Comparison of ENCODE assay signal across 8 cellular contexts in the genomic region with DNA sequence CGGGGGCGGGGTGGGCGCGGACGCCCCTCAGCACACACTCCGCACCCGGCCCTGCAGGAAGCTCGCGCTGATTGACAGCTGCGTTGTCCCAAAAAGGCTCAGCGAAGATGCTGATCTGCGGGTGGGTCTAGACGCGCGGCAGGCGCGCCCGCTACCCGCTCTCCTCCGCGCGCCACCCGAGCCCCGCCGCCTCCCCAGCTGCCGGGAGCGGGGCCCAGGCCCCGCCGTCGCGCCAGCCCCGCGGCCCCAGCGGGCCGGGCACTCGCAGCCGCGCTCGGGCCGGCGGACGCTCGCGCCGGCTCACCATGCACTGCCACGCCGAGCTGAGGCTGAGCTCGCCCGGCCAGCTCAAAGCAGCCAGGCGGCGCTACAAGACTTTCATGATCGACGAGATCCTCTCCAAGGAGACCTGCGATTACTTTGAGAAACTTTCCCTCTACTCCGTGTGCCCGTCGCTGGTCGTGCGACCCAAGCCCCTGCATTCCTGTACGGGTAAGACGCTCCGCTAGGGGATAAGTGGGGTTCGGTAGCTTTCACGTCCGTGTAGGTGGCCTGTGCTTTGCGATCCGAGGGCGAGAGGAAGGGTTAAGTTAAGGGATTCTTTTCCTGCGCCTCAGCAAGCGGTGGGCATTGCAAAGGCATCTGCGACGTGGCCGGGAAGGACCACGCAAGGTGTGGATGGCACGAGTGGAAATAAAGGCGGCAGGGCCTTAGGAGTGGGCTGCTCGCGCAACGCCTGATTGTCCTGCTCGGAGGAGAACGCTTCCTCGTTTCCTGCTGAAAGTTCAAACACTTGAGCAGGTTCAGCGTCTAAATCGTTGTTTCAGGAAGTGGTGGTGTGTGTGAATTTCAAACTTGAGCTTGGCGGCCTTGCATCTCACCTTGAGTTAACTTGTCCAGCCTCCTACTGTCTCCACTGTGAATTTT. TPM values are rescaled to one million over a fixed set of nuclear protein-coding genes. Genes with fewer than 3 reads are reported as not detected.
DNase-seq lines count a peak whose midpoint lies in the region; ATAC-seq, FAIRE-seq and TF ChIP-seq lines count a peak whose summit lies in the region.

A gene with protein sequence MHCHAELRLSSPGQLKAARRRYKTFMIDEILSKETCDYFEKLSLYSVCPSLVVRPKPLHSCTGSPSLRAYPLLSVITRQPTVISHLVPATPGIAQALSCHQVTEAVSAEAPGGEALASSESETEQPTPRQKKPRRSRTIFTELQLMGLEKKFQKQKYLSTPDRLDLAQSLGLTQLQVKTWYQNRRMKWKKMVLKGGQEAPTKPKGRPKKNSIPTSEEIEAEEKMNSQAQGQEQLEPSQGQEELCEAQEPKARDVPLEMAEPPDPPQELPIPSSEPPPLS (plus strand): TSS at position 118 of the 927 bp plus-strand sequence. CDS start 188 bp downstream, at position 306.

- no peak within 1 kb of the TSS for H3K9ac ChIP-seq in HepG2 (ENCODE audit: insufficient read depth, low read depth, low read length)

- BruUV-seq in HepG2 (replicated peaks; lab: Mats Ljungman, UMichigan) = no TSS peak

- CTCF ChIA-PET in HepG2 (lab: Yijun Ruan, JAX; ENCODE audit: low intra/inter-chr PET ratio, low total read pairs) = interaction anchor here (0.7 to 1.4 kb wide), 3 partner anchors 12 to 375 kb away, joined by 3 to 8 read pairs (median 5); no protein-coding TSS in a partner anchor

- H3K9me3 ChIP-seq in HepG2 (ENCODE audit: low read length) = no peaks in the 10 kb centered on the region

- in situ Hi-C loops in HepG2 (cut with HindIII; ENCODE audit: extremely low pct_ligation_motif_present, low pct_unique_long_range_greater_than_20kb) = loop anchor here (5.0 kb wide), 1 partner anchor 321 kb away; no protein-coding TSS in a partner anchor

- peaks cover 10 to 82% of the 10 kb centered on the region in 2 experiments for H3K27me3 ChIP-seq in HepG2 (ENCODE audit: control insufficient read depth in 1 of 2, insufficient read depth in 2 of 2, low read length in 2 of 2)

- TF ChIP-seq EP300 in HepG2 (IDR thresholded peaks at IDR 0.05; ENCODE audit: low read depth in 2 of 2, low read length in 2 of 2) (no peak), HepG2 (CRISPR knock-in tag; IDR thresholded peaks at IDR 0.05; ENCODE audit: borderline replicate concordance) (no peak)

- H3K27ac Mint-ChIP-seq in stimulated activated naive CD8-positive, alpha-beta T cell treated with anti-CD3 and anti-CD28 coated beads, Interleukin-15, Interleukin-2, amounts not matched to agents 100 ng/mL and 50 ng/mL, for 24 hours = no peak within 1 kb of the TSS

- peaks cover 32% of the 10 kb centered on the region for H3K4me1 Mint-ChIP-seq in stimulated activated naive CD8-positive, alpha-beta T cell treated with anti-CD3 and anti-CD28 coated beads, Interleukin-15, Interleukin-2, amounts not matched to agents 100 ng/mL and 50 ng/mL, for 24 hours (ENCODE audit: low read depth)

- no peaks in the 10 kb centered on the region for H3K4me1 ChIP-seq in HepG2 (ENCODE audit: insufficient read depth, low read length)

- no peak for FAIRE-seq in HepG2 (lab: Jason Lieb, UNC)

- no peak within 1 kb of the TSS for H3K4me3 ChIP-seq in AG10803 (ENCODE audit: low read length)
- H3K4me3 ChIP-seq in coronary artery = peak within 1 kb of the TSS; percentile 58
- H3K4me3 ChIP-seq in HepG2 (replicated peaks in 1 of 3; ENCODE audit: insufficient read depth in 1 of 3, low read depth in 2 of 3, low read length in 3 of 3) = peak within 1 kb of the TSS in 2 of 3 experiments; percentile 37 to 48; a peak in 2 of 6 replicates

- H3K4me2 ChIP-seq in HepG2 (ENCODE audit: low read depth, low read length) = peak within 1 kb of the TSS; percentile 61

- no peaks in the 10 kb centered on the region for H3K36me3 ChIP-seq in HepG2 (replicated peaks in 1 of 2; ENCODE audit: control insufficient read depth in 1 of 2, insufficient read depth in 2 of 2, low read length in 2 of 2)

- POLR2A ChIA-PET in HepG2 (lab: Yijun Ruan, JAX) = no interaction called here

- peak within 1 kb of the TSS; percentile 73 for H3K4me3 Mint-ChIP-seq in stimulated activated naive CD8-positive, alpha-beta T cell treated with anti-CD3 and anti-CD28 coated beads, Interleukin-15, Interleukin-2, amounts not matched to agents 100 ng/mL and 50 ng/mL, for 24 hours

- TF ChIP-seq CTCF in AG10803 (conservative IDR thresholded peaks at IDR 0.05; ENCODE audit: low read length) = peak; percentile 38
- TF ChIP-seq CTCF in coronary artery (IDR thresholded peaks at IDR 0.05) = no peak
- TF ChIP-seq CTCF in HepG2 (CRISPR knock-in tag; IDR thresholded peaks at IDR 0.05) = peak; percentile 83

- TF ChIP-seq POLR2A in HepG2 (IDR thresholded peaks at IDR 0.05; ENCODE audit: insufficient read depth in 1 of 2, low read depth in 2 of 2, low read length in 2 of 2) = no peak

- peak; percentile 40 for DNase-seq in AG10803 (ENCODE audit: low read depth)
- peak; percentile 9 for DNase-seq in RKO (ENCODE audit: low spot score)
- DNase-seq in coronary artery (ENCODE audit: low spot score) = no peak
- peak; percentile 33 for DNase-seq in HepG2 (ENCODE audit: low spot score)
- DNase-seq in activated effector memory CD4-positive, alpha-beta T cell treated with Interleukin-2 at 50 U/mL for 16 hours = no peak

- peaks cover 83% of the 10 kb centered on the region for H3K27me3 Mint-ChIP-seq in stimulated activated naive CD8-positive, alpha-beta T cell treated with anti-CD3 and anti-CD28 coated beads, Interleukin-15, Interleukin-2, amounts not matched to agents 100 ng/mL and 50 ng/mL, for 24 hours

- WGBS in HepG2 (ENCODE audit: low lambda C conversion rate) = 24% methylated on average over 31 of the region's 85 CpGs

- peak; percentile 64 for TF ChIP-seq RAD21 in HepG2 (CRISPR knock-in tag; IDR thresholded peaks at IDR 0.05)

- no peaks in the 10 kb centered on the region for H3K79me2 ChIP-seq in HepG2 (ENCODE audit: insufficient read depth, low read length)

- H3K27ac ChIP-seq in coronary artery = no peak within 1 kb of the TSS
- no peak within 1 kb of the TSS for H3K27ac ChIP-seq in HepG2 (ENCODE audit: extremely low read length, insufficient read depth, low read length)

- H3K9me3 Mint-ChIP-seq in stimulated activated naive CD8-positive, alpha-beta T cell treated with anti-CD3 and anti-CD28 coated beads, Interleukin-15, Interleukin-2, amounts not matched to agents 100 ng/mL and 50 ng/mL, for 24 hours = no peaks in the 10 kb centered on the region

- no peaks in the 10 kb centered on the region for H3K36me3 Mint-ChIP-seq in stimulated activated naive CD8-positive, alpha-beta T cell treated with anti-CD3 and anti-CD28 coated beads, Interleukin-15, Interleukin-2, amounts not matched to agents 100 ng/mL and 50 ng/mL, for 24 hours (ENCODE audit: low read depth)

- peak; percentile 63 for ATAC-seq in GM18868 (IDR thresholded peaks at IDR 0.05; ENCODE audit: unreplicated experiment)
- ATAC-seq in HepG2 = peak; percentile 88
- ATAC-seq in HG03159 (IDR thresholded peaks at IDR 0.05; ENCODE audit: unreplicated experiment) = no peak

- H4K20me1 ChIP-seq in HepG2 (ENCODE audit: insufficient read depth, low read length) = 0 out of 2 replicates have a peak, but pooled peaks cover 5% of the 10 kb centered on the region

- intact Hi-C loops in HepG2 (cut with micrococcal nuclease; ENCODE audit: unreplicated experiment) = loop anchor here (2.0 to 5.0 kb wide), 3 partner anchors 197 to 376 kb away; no protein-coding TSS in a partner anchor

- H2AFZ ChIP-seq in HepG2 (ENCODE audit: low read length) = no peak within 1 kb of the TSS

TF ChIP-seq in HepG2, 621 proteins besides CTCF, POLR2A, EP300 and RAD21 (continues in another document):
- TF ChIP-seq, protein P1, sequence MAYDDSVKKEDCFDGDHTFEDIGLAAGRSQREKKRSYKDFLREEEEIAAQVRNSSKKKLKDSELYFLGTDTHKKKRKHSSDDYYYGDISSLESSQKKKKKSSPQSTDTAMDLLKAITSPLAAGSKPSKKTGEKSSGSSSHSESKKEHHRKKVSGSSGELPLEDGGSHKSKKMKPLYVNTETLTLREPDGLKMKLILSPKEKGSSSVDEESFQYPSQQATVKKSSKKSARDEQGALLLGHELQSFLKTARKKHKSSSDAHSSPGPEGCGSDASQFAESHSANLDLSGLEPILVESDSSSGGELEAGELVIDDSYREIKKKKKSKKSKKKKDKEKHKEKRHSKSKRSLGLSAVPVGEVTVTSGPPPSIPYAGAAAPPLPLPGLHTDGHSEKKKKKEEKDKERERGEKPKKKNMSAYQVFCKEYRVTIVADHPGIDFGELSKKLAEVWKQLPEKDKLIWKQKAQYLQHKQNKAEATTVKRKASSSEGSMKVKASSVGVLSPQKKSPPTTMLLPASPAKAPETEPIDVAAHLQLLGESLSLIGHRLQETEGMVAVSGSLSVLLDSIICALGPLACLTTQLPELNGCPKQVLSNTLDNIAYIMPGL (CRISPR knock-in tag; IDR thresholded peaks at IDR 0.05; ENCODE audit: borderline replicate concordance in 1 of 2, low read depth in 1 of 2) = 0 out of 4 replicates have a peak, but pooled peaks of 1 of the 2 experiments have one; percentile 28
- TF ChIP-seq, protein P2, sequence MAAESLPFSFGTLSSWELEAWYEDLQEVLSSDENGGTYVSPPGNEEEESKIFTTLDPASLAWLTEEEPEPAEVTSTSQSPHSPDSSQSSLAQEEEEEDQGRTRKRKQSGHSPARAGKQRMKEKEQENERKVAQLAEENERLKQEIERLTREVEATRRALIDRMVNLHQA (CRISPR knock-in tag; IDR thresholded peaks at IDR 0.05) = no peak

RNA-seq across cellular contexts. Expression of the gene that starts here (rescaled TPM):
- not detected in 2 replicates for total RNA-seq in HepG2 (2016; rRNA removed; fragmentation: Illumina TruSeq; extraction: Trizol)
- not detected in 2 replicates for total RNA-seq in HepG2 (2016; cell fraction: cytosol; rRNA removed; fragmentation: Illumina TruSeq; extraction: Trizol; ENCODE audit: low read depth)
- total RNA-seq in HepG2 (2016; cell fraction: insoluble cytoplasmic fraction; rRNA removed; fragmentation: Illumina TruSeq; extraction: Trizol) = not detected in 2 replicates
- total RNA-seq in HepG2 (2016; cell fraction: membrane; rRNA removed; fragmentation: Illumina TruSeq; extraction: Trizol) = not detected in 2 replicates
- total RNA-seq in HepG2 (2016; cell fraction: nucleus; rRNA removed; fragmentation: Illumina TruSeq; extraction: Trizol) = not detected in 2 replicates
- polyA plus RNA-seq in HepG2 (2011; rRNA removed) = not detected in 2 replicates
- polyA plus RNA-seq in HepG2 (2011; cell fraction: cytosol; rRNA removed) = not detected in 2 replicates
- not detected in 2 replicates for polyA plus RNA-seq in HepG2 (2011; cell fraction: nucleus; rRNA removed)
- not detected in 2 replicates for polyA plus RNA-seq in HepG2 (2012)
- polyA plus RNA-seq in HepG2 (2016; cell fraction: cytosol; fragmentation: Illumina TruSeq; extraction: Trizol; ENCODE audit: low read depth) = not detected in 2 replicates
- not detected in 2 replicates for polyA plus RNA-seq in HepG2 (2016; cell fraction: insoluble cytoplasmic fraction; fragmentation: Illumina TruSeq; extraction: Trizol; ENCODE audit: low read depth)
- polyA plus RNA-seq in HepG2 (2016; cell fraction: membrane; fragmentation: Illumina TruSeq; extraction: Trizol; ENCODE audit: low read depth) = not detected in 2 replicates
- polyA plus RNA-seq in HepG2 (2016; cell fraction: nucleus; fragmentation: Illumina TruSeq; extraction: Trizol; ENCODE audit: insufficient read depth, low read depth) = not detected in 2 replicates
- polyA minus RNA-seq in HepG2 (2011; rRNA and poly(A)+ RNA removed; ENCODE audit: low replicate concordance) = 0.16 TPM in 1 of 2 replicates, not detected in the other
- not detected in 2 replicates for polyA minus RNA-seq in HepG2 (2011; cell fraction: cytosol; rRNA and poly(A)+ RNA removed)
- not detected in 2 replicates for polyA minus RNA-seq in HepG2 (2011; cell fraction: nucleus; rRNA and poly(A)+ RNA removed)

Comparison
In these comparisons a context has a peak if more than half of its experiments do, and no peak if none do; other contexts are left out.
1. Peak in DNase-seq, ATAC-seq, H3K4me3 ChIP-seq and H3K4me2 ChIP-seq in HepG2; RNA of the gene not detected or under 1 TPM.
2. DNase-seq: peak in AG10803 (single experiment) and RKO (single experiment); none in coronary artery (single experiment) and activated effector memory CD4-positive, alpha-beta T cell treated with Interleukin-2 at 50 U/mL for 16 hours (single experiment).